Comparison of ENCODE assay signal across 7 cellular contexts in the genomic region with DNA sequence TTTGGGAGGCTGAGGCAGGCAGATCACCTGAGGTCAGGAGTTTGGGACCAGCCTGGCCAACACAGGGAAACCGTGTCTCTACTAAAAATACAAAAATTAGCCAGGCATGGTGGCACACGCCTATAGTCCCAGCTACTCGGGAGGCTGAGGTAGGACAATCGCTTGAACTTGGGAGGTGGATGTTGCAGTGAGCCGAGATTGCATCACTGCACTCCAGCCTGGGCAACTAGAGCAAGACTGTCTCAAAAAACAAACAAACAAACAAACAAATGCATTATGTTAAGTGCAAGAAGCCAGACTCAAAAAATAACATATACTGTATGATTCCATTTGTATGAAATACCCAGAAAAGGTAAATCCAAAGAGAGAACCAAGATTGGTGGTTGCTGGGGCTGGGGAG. TPM values are rescaled to one million over a fixed set of nuclear protein-coding genes. Genes with fewer than 3 reads are reported as not detected.
"Had no signal": no experiment of that assay in that cellular context is flagged by ENCODE, and none has a peak within 500 bp of the region (broad histone marks: within the 10 kb centered on the region; RNA-seq: fewer than 3 reads in every experiment).

No MANE protein-coding gene starts in this region.

RNA-seq across cellular contexts. Expression of a gene that starts 8.9 kb away (rescaled TPM):
- total RNA-seq: stomach, testis, thoracic aorta, thyroid gland, ureter, urinary bladder, uterus had no signal
- polyA plus RNA-seq: urinary bladder had no signal
